Comparison of ENCODE assay signal across 1 cellular context in genomic region chr9:101235105-101235866, GRCh38.
TF ChIP-seq lines count a peak whose summit lies in the region.

No MANE protein-coding gene starts in this region.

TF ChIP-seq in SK-N-SH treated with all-trans-retinoic acid at 6 μM for 48 hours, 23 proteins besides CTCF, POLR2A, EP300 and RAD21 (continued from another document):
- TF ChIP-seq, protein P1, sequence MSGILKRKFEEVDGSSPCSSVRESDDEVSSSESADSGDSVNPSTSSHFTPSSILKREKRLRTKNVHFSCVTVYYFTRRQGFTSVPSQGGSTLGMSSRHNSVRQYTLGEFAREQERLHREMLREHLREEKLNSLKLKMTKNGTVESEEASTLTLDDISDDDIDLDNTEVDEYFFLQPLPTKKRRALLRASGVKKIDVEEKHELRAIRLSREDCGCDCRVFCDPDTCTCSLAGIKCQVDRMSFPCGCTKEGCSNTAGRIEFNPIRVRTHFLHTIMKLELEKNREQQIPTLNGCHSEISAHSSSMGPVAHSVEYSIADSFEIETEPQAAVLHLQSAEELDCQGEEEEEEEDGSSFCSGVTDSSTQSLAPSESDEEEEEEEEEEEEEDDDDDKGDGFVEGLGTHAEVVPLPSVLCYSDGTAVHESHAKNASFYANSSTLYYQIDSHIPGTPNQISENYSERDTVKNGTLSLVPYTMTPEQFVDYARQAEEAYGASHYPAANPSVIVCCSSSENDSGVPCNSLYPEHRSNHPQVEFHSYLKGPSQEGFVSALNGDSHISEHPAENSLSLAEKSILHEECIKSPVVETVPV (CRISPR knock-in tag; IDR thresholded peaks at IDR 0.05) = no peak
